Comparison of ENCODE assay signal across 1 cellular context in genomic region chr5:4511996-4512656, GRCh38.
TF ChIP-seq lines count a peak whose summit lies in the region.

No MANE protein-coding gene starts in this region.

TF ChIP-seq in GM23338, 12 proteins besides CTCF, POLR2A, EP300 and RAD21 (continued from another document):
- TF ChIP-seq, protein P1, sequence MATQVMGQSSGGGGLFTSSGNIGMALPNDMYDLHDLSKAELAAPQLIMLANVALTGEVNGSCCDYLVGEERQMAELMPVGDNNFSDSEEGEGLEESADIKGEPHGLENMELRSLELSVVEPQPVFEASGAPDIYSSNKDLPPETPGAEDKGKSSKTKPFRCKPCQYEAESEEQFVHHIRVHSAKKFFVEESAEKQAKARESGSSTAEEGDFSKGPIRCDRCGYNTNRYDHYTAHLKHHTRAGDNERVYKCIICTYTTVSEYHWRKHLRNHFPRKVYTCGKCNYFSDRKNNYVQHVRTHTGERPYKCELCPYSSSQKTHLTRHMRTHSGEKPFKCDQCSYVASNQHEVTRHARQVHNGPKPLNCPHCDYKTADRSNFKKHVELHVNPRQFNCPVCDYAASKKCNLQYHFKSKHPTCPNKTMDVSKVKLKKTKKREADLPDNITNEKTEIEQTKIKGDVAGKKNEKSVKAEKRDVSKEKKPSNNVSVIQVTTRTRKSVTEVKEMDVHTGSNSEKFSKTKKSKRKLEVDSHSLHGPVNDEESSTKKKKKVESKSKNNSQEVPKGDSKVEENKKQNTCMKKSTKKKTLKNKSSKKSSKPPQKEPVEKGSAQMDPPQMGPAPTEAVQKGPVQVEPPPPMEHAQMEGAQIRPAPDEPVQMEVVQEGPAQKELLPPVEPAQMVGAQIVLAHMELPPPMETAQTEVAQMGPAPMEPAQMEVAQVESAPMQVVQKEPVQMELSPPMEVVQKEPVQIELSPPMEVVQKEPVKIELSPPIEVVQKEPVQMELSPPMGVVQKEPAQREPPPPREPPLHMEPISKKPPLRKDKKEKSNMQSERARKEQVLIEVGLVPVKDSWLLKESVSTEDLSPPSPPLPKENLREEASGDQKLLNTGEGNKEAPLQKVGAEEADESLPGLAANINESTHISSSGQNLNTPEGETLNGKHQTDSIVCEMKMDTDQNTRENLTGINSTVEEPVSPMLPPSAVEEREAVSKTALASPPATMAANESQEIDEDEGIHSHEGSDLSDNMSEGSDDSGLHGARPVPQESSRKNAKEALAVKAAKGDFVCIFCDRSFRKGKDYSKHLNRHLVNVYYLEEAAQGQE (IDR thresholded peaks at IDR 0.05; ENCODE audit: unreplicated experiment), result no peak
- TF ChIP-seq CREB1 (CRISPR knock-in tag; IDR thresholded peaks at IDR 0.05; ENCODE audit: low read depth), result no peak
- TF ChIP-seq ZNF331 (CRISPR knock-in tag; IDR thresholded peaks at IDR 0.05; ENCODE audit: low read depth), result no peak
- no peak for TF ChIP-seq ZNF114 (CRISPR knock-in tag; IDR thresholded peaks at IDR 0.05)
- TF ChIP-seq ETS1 (IDR thresholded peaks at IDR 0.05), result no peak
- TF ChIP-seq JUNB (IDR thresholded peaks at IDR 0.05; ENCODE audit: unreplicated experiment), result no peak
- no peak for TF ChIP-seq EZH2phosphoT487 (IDR thresholded peaks at IDR 0.05; ENCODE audit: unreplicated experiment)
- no peak for TF ChIP-seq NANOG (IDR thresholded peaks at IDR 0.05; ENCODE audit: borderline replicate concordance)
- TF ChIP-seq ZNF462 (CRISPR knock-in tag; IDR thresholded peaks at IDR 0.05), result no peak
